Comparison of ENCODE assay signal across 12 cellular contexts in the genomic region with DNA sequence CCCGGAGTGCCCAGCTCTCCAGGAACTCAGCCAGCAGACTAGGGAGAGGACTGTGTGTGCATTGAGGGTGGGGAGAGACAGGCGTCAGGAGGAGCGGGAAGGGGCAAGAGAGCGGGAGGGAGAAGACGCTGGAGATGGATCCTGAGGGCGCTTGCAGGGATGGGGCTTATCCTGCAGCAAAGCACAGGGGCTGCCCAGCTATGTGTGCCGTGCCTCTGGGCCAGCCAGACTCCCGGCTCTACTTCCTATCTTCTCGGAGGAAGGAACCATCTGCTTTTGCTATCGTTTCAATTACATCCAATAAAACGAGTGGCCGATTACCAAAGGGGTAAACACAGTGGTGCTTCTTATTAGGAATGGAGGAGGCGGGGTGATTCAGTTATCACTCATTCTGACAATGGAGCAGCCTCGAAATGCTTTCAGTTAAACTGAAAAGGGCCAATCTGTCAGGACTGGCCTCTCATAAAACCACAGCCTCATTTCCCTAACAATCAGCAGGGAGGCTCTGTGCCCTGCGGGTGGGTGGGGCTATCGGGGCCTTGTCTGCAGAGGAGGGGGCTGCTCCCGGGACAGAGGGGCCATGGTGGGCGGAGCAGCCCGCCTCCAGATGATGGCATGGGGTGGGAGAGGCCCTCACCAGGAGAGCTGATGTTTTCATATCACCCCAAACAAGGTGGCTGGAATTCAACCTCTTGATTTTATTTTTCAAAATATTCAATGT.
DNase-seq lines count a peak whose midpoint lies in the region; TF ChIP-seq lines count a peak whose summit lies in the region.
"Had no signal": no experiment of that assay in that cellular context is flagged by ENCODE, and none has a peak within 500 bp of the region (broad histone marks: within the 10 kb centered on the region; RNA-seq: fewer than 3 reads in every experiment).

No MANE protein-coding gene starts in this region.

- H3K36me3 ChIP-seq in smooth muscle cell (ENCODE audit: low read depth), result no peaks in the 10 kb centered on the region
- H3K36me3 ChIP-seq: pancreas had no signal

- no peaks in the 10 kb centered on the region for H4K20me1 ChIP-seq in smooth muscle cell (ENCODE audit: low read depth)

- H3K79me2 ChIP-seq in smooth muscle cell (ENCODE audit: low read depth), result no peaks in the 10 kb centered on the region

- peaks cover 12% of the 10 kb centered on the region for H3K4me1 ChIP-seq in smooth muscle cell (ENCODE audit: low read depth)
- H3K4me1 ChIP-seq: A549, pancreas had no signal

- no peaks in the 10 kb centered on the region for H3K9me3 ChIP-seq in smooth muscle cell (replicated peaks; ENCODE audit: low read depth)
- H3K9me3 ChIP-seq: A549, pancreas had no signal

- TF ChIP-seq CTCF in smooth muscle cell (IDR thresholded peaks at IDR 0.05; ENCODE audit: borderline replicate concordance, insufficient read depth, poor library complexity, severe bottlenecking), result no peak

- H3K4me3 ChIP-seq in smooth muscle cell, result peak overlapping the region; percentile 31
- H3K4me3 ChIP-seq: A549, pancreas had no signal

- no peak overlapping the region for H2AFZ ChIP-seq in smooth muscle cell (ENCODE audit: low read depth)

- H3K27ac ChIP-seq in epithelial cell of prostate (no peak overlapping the region), smooth muscle cell (ENCODE audit: low read depth) (no peak overlapping the region)
- H3K27ac ChIP-seq: A549, pancreas had no signal

- H3K4me2 ChIP-seq in smooth muscle cell, result peak overlapping the region; percentile 81
- H3K4me2 ChIP-seq: A549 had no signal

- H3F3A ChIP-seq in smooth muscle cell (ENCODE audit: low read depth), result no peaks in the 10 kb centered on the region

- H3K9ac ChIP-seq in smooth muscle cell (ENCODE audit: low read depth), result no peak overlapping the region

- 14% methylated on average over 18 of the region's 19 CpGs for WGBS in smooth muscle cell (ENCODE audit: low lambda C conversion rate)

- peaks cover 18% of the 10 kb centered on the region for H3K27me3 ChIP-seq in smooth muscle cell (ENCODE audit: low read depth)
- H3K27me3 ChIP-seq: pancreas had no signal

- DNase-seq in NCI-H2171 treated with DMSO at 0.1 percent for 48 hours (lab: John Stamatoyannopoulos, UW) (peak; percentile 63), NCI-H2171 (lab: John Stamatoyannopoulos, UW) (no peak), NOMO-1 treated with DMSO at 0.1 percent for 48 hours (lab: John Stamatoyannopoulos, UW; ENCODE audit: unreplicated experiment) (peak; percentile 51), epithelial cell of prostate (ENCODE audit: low read depth, low spot score) (peak; percentile 27), smooth muscle cell (lab: John Stamatoyannopoulos, UW; ENCODE audit: unreplicated experiment) (no peak), GM19238 (ENCODE audit: insufficient read length, low spot score) (no peak), NCI-H2029 treated with DMSO at 0.1 percent for 48 hours (lab: John Stamatoyannopoulos, UW) (no peak), NCI-H345 treated with DMSO at 0.1 percent for 48 hours (lab: John Stamatoyannopoulos, UW; ENCODE audit: unreplicated experiment) (no peak)
- DNase-seq: pancreas; SHP77; stimulated activated naive B cell treated with anti-CD40 and anti-IgM and Interleukin-4, amounts not matched to agents 10 μg/mL and 1 μg/mL and 100 μg/mL, for 72 hours had no signal

Comparison
In these comparisons a context has a peak if more than half of its experiments do, and no peak if none do; other contexts are left out.
1. DNase-seq: peak in NCI-H2171 treated with DMSO at 0.1 percent for 48 hours (single experiment), NOMO-1 treated with DMSO at 0.1 percent for 48 hours (single experiment) and epithelial cell of prostate (single experiment); none in NCI-H2171 (single experiment), smooth muscle cell (single experiment), GM19238 (single experiment), NCI-H2029 treated with DMSO at 0.1 percent for 48 hours (single experiment) and NCI-H345 treated with DMSO at 0.1 percent for 48 hours (single experiment).